26 cellular contexts compared by ENCODE assay signal in genomic region chr1:24286246-24287010, GRCh38. TPM values are rescaled to one million over a fixed set of nuclear protein-coding genes. Genes with fewer than 3 reads are reported as not detected.
A peak's percentile ranks its signal among the peaks of the same experiment; 100 is the strongest.
DNase-seq lines count a peak whose midpoint lies in the region; ATAC-seq and TF ChIP-seq lines count a peak whose summit lies in the region.
"Had no signal": no experiment of that assay in that cellular context is flagged by ENCODE, and none has a peak within 500 bp of the region (broad histone marks: within the 10 kb centered on the region; RNA-seq: fewer than 3 reads in every experiment).

No MANE protein-coding gene starts in this region.

- peaks cover 7% of the 10 kb centered on the region for H3K4me1 Mint-ChIP-seq in progenitor cell of endocrine pancreas (ENCODE audit: low read depth)

- no peaks in the 10 kb centered on the region for H3K36me3 Mint-ChIP-seq in progenitor cell of endocrine pancreas (ENCODE audit: insufficient read depth)
- H3K36me3 Mint-ChIP-seq: CD8-positive, alpha-beta T cell had no signal

- peaks cover 33% of the 10 kb centered on the region; the same call in 1 of the 2 replicates for H3K27me3 ChIP-seq in HUES64 (ENCODE audit: insufficient read depth, low read length)
- no peaks in the 10 kb centered on the region for H3K27me3 ChIP-seq in esophagus squamous epithelium

- no peak for TF ChIP-seq CTCF in RWPE1 (conservative IDR thresholded peaks at IDR 0.05; ENCODE audit: low read depth)
- peak in 2 of 6 experiments; percentile 6 to 35 for TF ChIP-seq CTCF in esophagus squamous epithelium (IDR thresholded peaks at IDR 0.05)
- TF ChIP-seq CTCF in progenitor cell of endocrine pancreas (IDR thresholded peaks at IDR 0.05; ENCODE audit: unreplicated experiment) = no peak

- DNase-seq in RWPE1 (ENCODE audit: low spot score) (no peak), esophagus squamous epithelium (lab: John Stamatoyannopoulos, UW) (no peak), progenitor cell of endocrine pancreas (ENCODE audit: low spot score, unreplicated experiment) (no peak), hypothalamus (lab: John Stamatoyannopoulos, UW) (no peak)
- DNase-seq: activated CD4-positive, CD25-positive, alpha-beta regulatory T cell treated with anti-CD3 and anti-CD28 coated beads, Interleukin-2, amount 50 U/mL, for 72 hours; activated naive CD4-positive, alpha-beta T cell treated with anti-CD3 and anti-CD28 coated beads, Interleukin-2, amount 50 U/mL, for 16 hours; caudate nucleus; CD8-positive, alpha-beta T cell; DMS153; GDM1; Karpas-422; kidney glomerular epithelial cell; NCI-H1417; NCI-H526; nucleus accumbens; Right ventricle myocardium superior; stimulated activated CD4-positive, alpha-beta T cell treated with anti-CD3 and anti-CD28 coated beads, Interleukin-2, amount 100 ng/mL, for 48 hours; stimulated activated naive CD8-positive, alpha-beta T cell treated with anti-CD3 and anti-CD28 coated beads, Interleukin-15, Interleukin-2, amounts not matched to agents 100 U/mL and 50 U/mL, for 24 hours; tibial artery had no signal

- no peak for ATAC-seq in GM21381 (IDR thresholded peaks at IDR 0.05; ENCODE audit: unreplicated experiment)
- ATAC-seq in HG03571 (IDR thresholded peaks at IDR 0.05; ENCODE audit: unreplicated experiment) = no peak
- ATAC-seq in GM19351 (IDR thresholded peaks at IDR 0.05; ENCODE audit: unreplicated experiment) = no peak
- ATAC-seq: CD8-positive, alpha-beta T cell; stimulated activated naive CD8-positive, alpha-beta T cell treated with anti-CD3 and anti-CD28 coated beads, Interleukin-15, Interleukin-2, amounts not matched to agents 100 U/mL and 50 U/mL, for 24 hours had no signal

- no peak for TF ChIP-seq POLR2A in esophagus squamous epithelium (IDR thresholded peaks at IDR 0.05)

- H3K36me3 ChIP-seq in HUES64 (ENCODE audit: insufficient read depth, low read length) (no peaks in the 10 kb centered on the region), esophagus squamous epithelium (no peaks in the 10 kb centered on the region)
- H3K36me3 ChIP-seq: tibial artery had no signal

- intact Hi-C loops in esophagus squamous epithelium (cut with DNase I) = no loop called here

- H3K4me1 ChIP-seq in HUES64 (ENCODE audit: insufficient read depth, low read length) = peaks cover 15% of the 10 kb centered on the region; the same call in 1 of the 2 replicates
- peaks cover 46 to 88% (median 73%) of the 10 kb centered on the region in 3 donors for H3K4me1 ChIP-seq in esophagus squamous epithelium

- no peaks in the 10 kb centered on the region for H3K9me3 Mint-ChIP-seq in progenitor cell of endocrine pancreas (ENCODE audit: low read depth)
- H3K9me3 Mint-ChIP-seq: CD8-positive, alpha-beta T cell; dendritic cell treated with granulocyte-macrophage colony-stimulating factor and Interleukin-4, amounts not matched to agents 40 ng/mL and 50 ng/mL, for 4 days had no signal

- H3K9me3 ChIP-seq in HUES64 (ENCODE audit: insufficient read depth, low read depth, low read length) = no peaks in the 10 kb centered on the region
- no peaks in the 10 kb centered on the region for H3K9me3 ChIP-seq in esophagus squamous epithelium
- H3K9me3 ChIP-seq: tibial artery had no signal

- no peak overlapping the region for H3K9ac ChIP-seq in HUES64 (ENCODE audit: low read depth, low read length)

- H3K27ac Mint-ChIP-seq in progenitor cell of endocrine pancreas = peak overlapping the region; percentile 45
- H3K27ac Mint-ChIP-seq: CD8-positive, alpha-beta T cell; dendritic cell treated with granulocyte-macrophage colony-stimulating factor and Interleukin-4, amounts not matched to agents 40 ng/mL and 50 ng/mL, for 4 days had no signal

- no peak overlapping the region for H3K4me3 ChIP-seq in HUES64 (ENCODE audit: low read length)
- H3K4me3 ChIP-seq in esophagus squamous epithelium = no peak overlapping the region
- H3K4me3 ChIP-seq: lung, tibial artery had no signal

- CTCF ChIA-PET in RWPE1 (lab: Yijun Ruan, JAX) = interaction anchor here (0.6 to 1.1 kb wide), 6 partner anchors 19 to 105 kb away, joined by 3 to 8 read pairs (median 4); no protein-coding TSS in a partner anchor

- H3K27ac ChIP-seq in HUES64 (ENCODE audit: low read depth, low read length) (peak overlapping the region; percentile 80; the same call in 1 of the 2 replicates), RWPE1 (peak overlapping the region; percentile 92), esophagus squamous epithelium (peak overlapping the region; percentile 86 to 94 (median 91))
- H3K27ac ChIP-seq: tibial artery had no signal

- 54% methylated on average over 10 of the region's 11 CpGs for WGBS in HUES64
- WGBS in esophagus squamous epithelium, 2 donors = 44 to 53% methylated on average over 3 to 4 of the region's 11 CpGs

- H3K4me3 Mint-ChIP-seq in progenitor cell of endocrine pancreas (ENCODE audit: low read depth) = no peak overlapping the region
- H3K4me3 Mint-ChIP-seq: CD8-positive, alpha-beta T cell; dendritic cell treated with granulocyte-macrophage colony-stimulating factor and Interleukin-4, amounts not matched to agents 40 ng/mL and 50 ng/mL, for 4 days had no signal

- POLR2A ChIA-PET in RWPE1 (lab: Yijun Ruan, JAX; ENCODE audit: low non-redundant PET) = no interaction called here

- peaks cover 11% of the 10 kb centered on the region for H3K27me3 Mint-ChIP-seq in progenitor cell of endocrine pancreas

RNA-seq across cellular contexts. Expression of gene GRHL3, which starts 32.7 kb away (rescaled TPM):
- polyA plus RNA-seq in HUES64 (2013, experiment 1 of 2) = 1.5 TPM
- polyA plus RNA-seq in HUES64 (2013, experiment 2 of 2) = 1.0 TPM
- total RNA-seq in esophagus squamous epithelium (100 to 1,000 TPM in 2 of 4 donors, 10 to 100 TPM in 2; 77.6 to 179 (median 115) TPM), progenitor cell of endocrine pancreas (4.9 and 5.7 TPM in 2 replicates)
- total RNA-seq: CD8-positive, alpha-beta T cell; fibroblast of villous mesenchyme; Right ventricle myocardium superior had no signal

Comparison
In these comparisons a context has a peak if more than half of its experiments do, and no peak if none do; other contexts are left out.
1. RNA of gene GRHL3, which starts 32.7 kb away (total RNA-seq): 77.6 to 179 TPM in esophagus squamous epithelium; 4.9 to 5.7 TPM in progenitor cell of endocrine pancreas; every median in the first group is over 10 times any median in the second.
2. Peak in every context shown above with its lines, with median percentiles within 50 percentile points of each other: H3K27ac ChIP-seq.